1 cellular context compared by ENCODE assay signal in the genomic region with DNA sequence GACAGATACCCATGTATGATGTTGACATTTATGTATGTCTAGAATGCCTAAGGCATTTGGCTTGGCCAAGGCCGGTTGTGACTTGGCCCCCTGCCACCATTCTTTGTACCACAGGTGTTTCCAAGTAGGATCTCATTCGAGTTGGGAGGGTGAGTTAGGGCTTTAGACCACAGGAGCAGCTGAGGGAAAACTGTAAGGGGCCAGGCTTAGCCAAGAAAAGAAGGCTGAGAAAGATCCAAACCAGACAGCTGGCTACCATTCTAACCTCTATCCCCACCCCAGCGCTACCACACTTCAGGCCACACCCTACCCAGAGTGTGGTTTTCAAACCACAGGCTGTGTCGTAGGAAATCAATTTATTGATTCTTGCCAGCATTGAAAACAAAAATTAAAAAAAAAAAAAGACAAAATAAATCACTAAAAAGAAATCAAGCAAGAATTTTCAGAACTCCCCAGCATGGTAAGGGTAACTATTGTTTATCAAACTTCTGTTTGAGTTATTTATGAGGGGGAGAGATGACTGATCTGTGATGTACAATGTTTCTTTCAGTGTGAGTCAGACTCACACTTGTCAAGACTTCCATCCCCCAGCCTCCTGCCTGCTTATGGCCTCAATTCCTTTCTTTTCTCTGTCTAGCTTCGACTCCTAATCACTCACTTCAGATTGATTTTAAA.
A peak's percentile ranks its signal among the peaks of the same experiment; 100 is the strongest.
TF ChIP-seq lines count a peak whose summit lies in the region.

No MANE protein-coding gene starts in this region.

TF ChIP-seq in GM12878, 131 proteins besides CTCF, POLR2A, EP300 and RAD21 (continued from another document and continues in another):
- TF ChIP-seq, protein P1, sequence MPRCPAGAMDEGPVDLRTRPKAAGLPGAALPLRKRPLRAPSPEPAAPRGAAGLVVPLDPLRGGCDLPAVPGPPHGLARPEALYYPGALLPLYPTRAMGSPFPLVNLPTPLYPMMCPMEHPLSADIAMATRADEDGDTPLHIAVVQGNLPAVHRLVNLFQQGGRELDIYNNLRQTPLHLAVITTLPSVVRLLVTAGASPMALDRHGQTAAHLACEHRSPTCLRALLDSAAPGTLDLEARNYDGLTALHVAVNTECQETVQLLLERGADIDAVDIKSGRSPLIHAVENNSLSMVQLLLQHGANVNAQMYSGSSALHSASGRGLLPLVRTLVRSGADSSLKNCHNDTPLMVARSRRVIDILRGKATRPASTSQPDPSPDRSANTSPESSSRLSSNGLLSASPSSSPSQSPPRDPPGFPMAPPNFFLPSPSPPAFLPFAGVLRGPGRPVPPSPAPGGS (IDR thresholded peaks at IDR 0.05; ENCODE audit: borderline replicate concordance, insufficient read depth, low read depth, low read length, poor library complexity, severe bottlenecking) = no peak
- TF ChIP-seq JUND (IDR thresholded peaks at IDR 0.05; ENCODE audit: low read depth, low read length) (peak; percentile 77), TARDBP (IDR thresholded peaks at IDR 0.05; ENCODE audit: borderline replicate concordance) (no peak), NFYA (IDR thresholded peaks at IDR 0.05; ENCODE audit: borderline replicate concordance, low read depth, low read length) (no peak), IKZF2 (IDR thresholded peaks at IDR 0.05) (peak; percentile 87 to 88), ATF7 (IDR thresholded peaks at IDR 0.05; ENCODE audit: low read depth) (peak; percentile 86), TAF1 (IDR thresholded peaks at IDR 0.05; ENCODE audit: borderline replicate concordance, low read depth, low read length) (no peak), CHD1 (IDR thresholded peaks at IDR 0.05; ENCODE audit: low read depth, low read length) (no peak), RBBP5 (conservative IDR thresholded peaks at IDR 0.05) (no peak), MXI1 (IDR thresholded peaks at IDR 0.05; ENCODE audit: low read depth, low read length) (no peak), ZNF384 (IDR thresholded peaks at IDR 0.05; ENCODE audit: borderline replicate concordance, low read depth, low read length) (no peak), CBFB (IDR thresholded peaks at IDR 0.05; ENCODE audit: low read depth) (peak; percentile 97), NFXL1 (IDR thresholded peaks at IDR 0.05; ENCODE audit: borderline replicate concordance) (no peak), NR2F1 (conservative IDR thresholded peaks at IDR 0.05) (peak; percentile 41; the same call in 1 of the 2 replicates), SKIL (IDR thresholded peaks at IDR 0.05; ENCODE audit: low read depth, poor library complexity, severe bottlenecking) (peak; percentile 95), GATAD2B (conservative IDR thresholded peaks at IDR 0.05; ENCODE audit: low read depth) (0 out of 2 replicates have a peak, but pooled peaks have one; percentile 56), POU2F2 (IDR thresholded peaks at IDR 0.05; ENCODE audit: borderline replicate concordance, low read depth, low read length) (peak; percentile 30; the same call in 2 of the 3 replicates), SREBF2 (IDR thresholded peaks at IDR 0.05; ENCODE audit: low read length) (no peak), ZSCAN29 (IDR thresholded peaks at IDR 0.05) (no peak), CEBPB (IDR thresholded peaks at IDR 0.05; ENCODE audit: borderline replicate concordance in 1 of 2, low read depth in 2 of 2, low read length in 2 of 2) (no peak), RB1 (IDR thresholded peaks at IDR 0.05; ENCODE audit: borderline replicate concordance) (no peak), SIX5 (IDR thresholded peaks at IDR 0.05; ENCODE audit: low read depth, low read length, severe bottlenecking) (no peak), CREM (IDR thresholded peaks at IDR 0.05; ENCODE audit: low read depth) (peak; percentile 45; the same call in 1 of the 2 replicates), ESRRA (IDR thresholded peaks at IDR 0.05; ENCODE audit: low read length) (no peak), LARP7 (IDR thresholded peaks at IDR 0.05) (no peak), CBX3 (IDR thresholded peaks at IDR 0.05; ENCODE audit: borderline replicate concordance, low read depth) (no peak), PAX5 (IDR thresholded peaks at IDR 0.05; ENCODE audit: borderline replicate concordance, low read depth, low read length) (no peak; the same call in 1 of the 2 replicates), E2F8 (IDR thresholded peaks at IDR 0.05; ENCODE audit: low read depth, partially characterized antibody) (no peak), ZNF207 (IDR thresholded peaks at IDR 0.05; ENCODE audit: borderline replicate concordance) (no peak; the same call in 1 of the 2 replicates), PBX3 (IDR thresholded peaks at IDR 0.05; ENCODE audit: insufficient replicate concordance, low read depth, low read length) (peak; percentile 43), ASH2L (IDR thresholded peaks at IDR 0.05; ENCODE audit: borderline replicate concordance, low read depth) (no peak), SREBF1 (IDR thresholded peaks at IDR 0.05; ENCODE audit: low read length) (no peak)
- TF ChIP-seq, protein P2, sequence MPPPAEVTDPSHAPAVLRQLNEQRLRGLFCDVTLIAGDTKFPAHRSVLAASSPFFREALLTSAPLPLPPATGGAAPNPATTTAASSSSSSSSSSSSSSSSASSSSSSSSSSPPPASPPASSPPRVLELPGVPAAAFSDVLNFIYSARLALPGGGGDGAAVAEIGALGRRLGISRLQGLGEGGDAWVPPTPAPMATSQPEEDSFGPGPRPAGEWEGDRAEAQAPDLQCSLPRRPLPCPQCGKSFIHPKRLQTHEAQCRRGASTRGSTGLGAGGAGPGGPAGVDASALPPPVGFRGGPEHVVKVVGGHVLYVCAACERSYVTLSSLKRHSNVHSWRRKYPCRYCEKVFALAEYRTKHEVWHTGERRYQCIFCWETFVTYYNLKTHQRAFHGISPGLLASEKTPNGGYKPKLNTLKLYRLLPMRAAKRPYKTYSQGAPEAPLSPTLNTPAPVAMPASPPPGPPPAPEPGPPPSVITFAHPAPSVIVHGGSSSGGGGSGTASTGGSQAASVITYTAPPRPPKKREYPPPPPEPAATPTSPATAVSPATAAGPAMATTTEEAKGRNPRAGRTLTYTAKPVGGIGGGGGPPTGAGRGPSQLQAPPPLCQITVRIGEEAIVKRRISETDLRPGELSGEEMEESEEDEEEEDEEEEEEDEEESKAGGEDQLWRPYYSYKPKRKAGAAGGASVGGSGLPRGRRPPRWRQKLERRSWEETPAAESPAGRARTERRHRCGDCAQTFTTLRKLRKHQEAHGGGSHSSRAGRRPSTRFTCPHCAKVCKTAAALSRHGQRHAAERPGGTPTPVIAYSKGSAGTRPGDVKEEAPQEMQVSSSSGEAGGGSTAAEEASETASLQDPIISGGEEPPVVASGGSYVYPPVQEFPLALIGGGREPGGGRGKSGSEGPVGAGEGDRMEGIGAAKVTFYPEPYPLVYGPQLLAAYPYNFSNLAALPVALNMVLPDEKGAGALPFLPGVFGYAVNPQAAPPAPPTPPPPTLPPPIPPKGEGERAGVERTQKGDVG (CRISPR knock-in tag; IDR thresholded peaks at IDR 0.05) = no peak
- TF ChIP-seq, protein P3, sequence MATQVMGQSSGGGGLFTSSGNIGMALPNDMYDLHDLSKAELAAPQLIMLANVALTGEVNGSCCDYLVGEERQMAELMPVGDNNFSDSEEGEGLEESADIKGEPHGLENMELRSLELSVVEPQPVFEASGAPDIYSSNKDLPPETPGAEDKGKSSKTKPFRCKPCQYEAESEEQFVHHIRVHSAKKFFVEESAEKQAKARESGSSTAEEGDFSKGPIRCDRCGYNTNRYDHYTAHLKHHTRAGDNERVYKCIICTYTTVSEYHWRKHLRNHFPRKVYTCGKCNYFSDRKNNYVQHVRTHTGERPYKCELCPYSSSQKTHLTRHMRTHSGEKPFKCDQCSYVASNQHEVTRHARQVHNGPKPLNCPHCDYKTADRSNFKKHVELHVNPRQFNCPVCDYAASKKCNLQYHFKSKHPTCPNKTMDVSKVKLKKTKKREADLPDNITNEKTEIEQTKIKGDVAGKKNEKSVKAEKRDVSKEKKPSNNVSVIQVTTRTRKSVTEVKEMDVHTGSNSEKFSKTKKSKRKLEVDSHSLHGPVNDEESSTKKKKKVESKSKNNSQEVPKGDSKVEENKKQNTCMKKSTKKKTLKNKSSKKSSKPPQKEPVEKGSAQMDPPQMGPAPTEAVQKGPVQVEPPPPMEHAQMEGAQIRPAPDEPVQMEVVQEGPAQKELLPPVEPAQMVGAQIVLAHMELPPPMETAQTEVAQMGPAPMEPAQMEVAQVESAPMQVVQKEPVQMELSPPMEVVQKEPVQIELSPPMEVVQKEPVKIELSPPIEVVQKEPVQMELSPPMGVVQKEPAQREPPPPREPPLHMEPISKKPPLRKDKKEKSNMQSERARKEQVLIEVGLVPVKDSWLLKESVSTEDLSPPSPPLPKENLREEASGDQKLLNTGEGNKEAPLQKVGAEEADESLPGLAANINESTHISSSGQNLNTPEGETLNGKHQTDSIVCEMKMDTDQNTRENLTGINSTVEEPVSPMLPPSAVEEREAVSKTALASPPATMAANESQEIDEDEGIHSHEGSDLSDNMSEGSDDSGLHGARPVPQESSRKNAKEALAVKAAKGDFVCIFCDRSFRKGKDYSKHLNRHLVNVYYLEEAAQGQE (IDR thresholded peaks at IDR 0.05; ENCODE audit: low read depth, low read length) = no peak
- TF ChIP-seq, protein P4, sequence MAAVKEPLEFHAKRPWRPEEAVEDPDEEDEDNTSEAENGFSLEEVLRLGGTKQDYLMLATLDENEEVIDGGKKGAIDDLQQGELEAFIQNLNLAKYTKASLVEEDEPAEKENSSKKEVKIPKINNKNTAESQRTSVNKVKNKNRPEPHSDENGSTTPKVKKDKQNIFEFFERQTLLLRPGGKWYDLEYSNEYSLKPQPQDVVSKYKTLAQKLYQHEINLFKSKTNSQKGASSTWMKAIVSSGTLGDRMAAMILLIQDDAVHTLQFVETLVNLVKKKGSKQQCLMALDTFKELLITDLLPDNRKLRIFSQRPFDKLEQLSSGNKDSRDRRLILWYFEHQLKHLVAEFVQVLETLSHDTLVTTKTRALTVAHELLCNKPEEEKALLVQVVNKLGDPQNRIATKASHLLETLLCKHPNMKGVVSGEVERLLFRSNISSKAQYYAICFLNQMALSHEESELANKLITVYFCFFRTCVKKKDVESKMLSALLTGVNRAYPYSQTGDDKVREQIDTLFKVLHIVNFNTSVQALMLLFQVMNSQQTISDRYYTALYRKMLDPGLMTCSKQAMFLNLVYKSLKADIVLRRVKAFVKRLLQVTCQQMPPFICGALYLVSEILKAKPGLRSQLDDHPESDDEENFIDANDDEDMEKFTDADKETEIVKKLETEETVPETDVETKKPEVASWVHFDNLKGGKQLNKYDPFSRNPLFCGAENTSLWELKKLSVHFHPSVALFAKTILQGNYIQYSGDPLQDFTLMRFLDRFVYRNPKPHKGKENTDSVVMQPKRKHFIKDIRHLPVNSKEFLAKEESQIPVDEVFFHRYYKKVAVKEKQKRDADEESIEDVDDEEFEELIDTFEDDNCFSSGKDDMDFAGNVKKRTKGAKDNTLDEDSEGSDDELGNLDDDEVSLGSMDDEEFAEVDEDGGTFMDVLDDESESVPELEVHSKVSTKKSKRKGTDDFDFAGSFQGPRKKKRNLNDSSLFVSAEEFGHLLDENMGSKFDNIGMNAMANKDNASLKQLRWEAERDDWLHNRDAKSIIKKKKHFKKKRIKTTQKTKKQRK (IDR thresholded peaks at IDR 0.05; ENCODE audit: low read depth, low read length) = no peak
